In genomic region chr7:41711283-41712064, GRCh38 we compare ENCODE assay signal across 8 cellular contexts. TPM values are rescaled to one million over a fixed set of nuclear protein-coding genes. Genes with fewer than 3 reads are reported as not detected.
A peak's percentile ranks its signal among the peaks of the same experiment; 100 is the strongest.
DNase-seq lines count a peak whose midpoint lies in the region; ATAC-seq and TF ChIP-seq lines count a peak whose summit lies in the region.

No MANE protein-coding gene starts in this region.

- intact Hi-C loops in CD14-positive monocyte (cut with micrococcal nuclease) = no loop called here

- H3K9me3 Mint-ChIP-seq in CD14-positive monocyte = peaks cover 0 to 3% (median 0%) of the 10 kb centered on the region in 7 donors
- no peaks in the 10 kb centered on the region for H3K9me3 Mint-ChIP-seq in stimulated activated effector memory CD8-positive, alpha-beta T cell treated with anti-CD3 and anti-CD28 coated beads, Interleukin-12 subunit alpha, Interleukin-12 subunit beta, amount 100 ng/mL, for 72 hours

- H3K27ac Mint-ChIP-seq in CD14-positive monocyte = no peak overlapping the region
- H3K27ac Mint-ChIP-seq in stimulated activated effector memory CD8-positive, alpha-beta T cell treated with anti-CD3 and anti-CD28 coated beads, Interleukin-12 subunit alpha, Interleukin-12 subunit beta, amount 100 ng/mL, for 72 hours = no peak overlapping the region

- H3K4me3 Mint-ChIP-seq in CD14-positive monocyte = no peak overlapping the region
- no peak overlapping the region for H3K4me3 Mint-ChIP-seq in stimulated activated effector memory CD8-positive, alpha-beta T cell treated with anti-CD3 and anti-CD28 coated beads, Interleukin-12 subunit alpha, Interleukin-12 subunit beta, amount 100 ng/mL, for 72 hours

- peaks cover 19% of the 10 kb centered on the region for H3K4me1 Mint-ChIP-seq in CD14-positive monocyte
- H3K4me1 Mint-ChIP-seq in stimulated activated effector memory CD8-positive, alpha-beta T cell treated with anti-CD3 and anti-CD28 coated beads, Interleukin-12 subunit alpha, Interleukin-12 subunit beta, amount 100 ng/mL, for 72 hours = no peaks in the 10 kb centered on the region

- no peaks in the 10 kb centered on the region for H3K36me3 Mint-ChIP-seq in CD14-positive monocyte
- H3K36me3 Mint-ChIP-seq in stimulated activated effector memory CD8-positive, alpha-beta T cell treated with anti-CD3 and anti-CD28 coated beads, Interleukin-12 subunit alpha, Interleukin-12 subunit beta, amount 100 ng/mL, for 72 hours = no peaks in the 10 kb centered on the region

- H3K4me3 ChIP-seq in HFF-Myc (replicated peaks; ENCODE audit: low read depth, low read length) = no peak overlapping the region

- ATAC-seq in HG03045 (IDR thresholded peaks at IDR 0.05; ENCODE audit: unreplicated experiment) (no peak), GM19463 (IDR thresholded peaks at IDR 0.05; ENCODE audit: unreplicated experiment) (no peak)
- ATAC-seq in stimulated activated effector memory CD8-positive, alpha-beta T cell treated with anti-CD3 and anti-CD28 coated beads, Interleukin-12 subunit alpha, Interleukin-12 subunit beta, amount 100 ng/mL, for 72 hours = no peak

- TF ChIP-seq CTCF in CD14-positive monocyte (IDR thresholded peaks at IDR 0.05) (peak; percentile 52), HFF-Myc (IDR thresholded peaks at IDR 0.05; ENCODE audit: low read depth, low read length, missing control alignments) (peak; percentile 37)

- peaks cover 0 to 3% (median 0%) of the 10 kb centered on the region in 3 donors for H3K27me3 Mint-ChIP-seq in CD14-positive monocyte (ENCODE audit: low read depth in 3 of 3)

- no peak for DNase-seq in CD14-positive monocyte (ENCODE audit: low spot score)
- no peak for DNase-seq in HFF-Myc (ENCODE audit: extremely low read depth, low read depth)
- peak; percentile 40 for DNase-seq in amniotic epithelial cell (ENCODE audit: low read depth)
- DNase-seq in kidney glomerular epithelial cell (lab: John Stamatoyannopoulos, UW) = peak; percentile 18
- no peak for DNase-seq in anterior cingulate cortex (lab: John Stamatoyannopoulos, UW)
- no peak for DNase-seq in stimulated activated effector memory CD8-positive, alpha-beta T cell treated with anti-CD3 and anti-CD28 coated beads, Interleukin-12 subunit alpha, Interleukin-12 subunit beta, amount 100 ng/mL, for 72 hours (ENCODE audit: low spot score in 2 of 2)

RNA-seq across cellular contexts. Expression of gene INHBA, which starts 8.6 kb away (rescaled TPM):
- polyA plus RNA-seq in CD14-positive monocyte = under 1 TPM; 0.08 to 0.24 TPM

Comparison
In these comparisons a context has a peak if more than half of its experiments do, and no peak if none do; other contexts are left out.
1. DNase-seq: peak in amniotic epithelial cell (single experiment) and kidney glomerular epithelial cell (single experiment); none in CD14-positive monocyte (single experiment), HFF-Myc (single experiment), anterior cingulate cortex (0 of 58) and stimulated activated effector memory CD8-positive, alpha-beta T cell treated with anti-CD3 and anti-CD28 coated beads, Interleukin-12 subunit alpha, Interleukin-12 subunit beta, amount 100 ng/mL, for 72 hours (0 of 2).